In the genomic region with DNA sequence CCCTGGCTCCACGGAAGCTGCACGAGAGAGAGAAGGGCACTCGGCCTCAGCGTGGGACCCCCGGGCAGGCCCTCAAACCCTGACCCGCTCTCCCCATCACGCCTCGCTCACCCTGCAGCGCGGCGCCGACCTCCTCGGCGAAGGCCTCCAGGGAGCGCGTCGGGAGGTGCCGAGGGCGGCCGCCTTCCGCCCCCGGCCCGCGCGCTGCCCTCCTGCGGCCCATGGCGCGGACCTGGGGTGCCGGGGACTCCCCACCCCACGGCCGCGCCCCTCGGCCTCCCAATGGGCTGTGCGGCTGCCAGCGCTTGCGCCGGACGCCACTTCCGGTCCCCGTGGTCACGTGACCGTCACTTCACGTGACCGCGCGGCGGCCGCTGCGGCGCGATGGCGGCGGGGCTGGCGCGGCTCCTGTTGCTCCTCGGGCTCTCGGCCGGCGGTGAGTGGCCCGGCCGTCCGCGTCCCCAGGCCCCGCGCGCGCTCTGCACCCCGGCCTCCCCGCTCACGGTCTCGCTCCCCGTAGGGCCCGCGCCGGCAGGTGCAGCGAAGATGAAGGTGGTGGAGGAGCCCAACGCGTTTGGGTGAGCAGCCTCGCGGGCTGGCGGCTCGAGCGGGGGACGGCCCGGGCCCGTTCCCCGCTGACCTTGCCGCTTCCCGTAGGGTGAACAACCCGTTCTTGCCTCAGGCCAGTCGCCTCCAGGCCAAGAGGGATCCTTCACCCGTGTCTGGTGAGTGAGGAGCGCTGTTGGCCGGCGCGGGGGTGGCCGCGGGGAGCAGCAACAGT, we compare ENCODE assay signal across 8 cellular contexts. TPM values are rescaled to one million over a fixed set of nuclear protein-coding genes. Genes with fewer than 3 reads are reported as not detected.
DNase-seq lines count a peak whose midpoint lies in the region; ATAC-seq, FAIRE-seq and TF ChIP-seq lines count a peak whose summit lies in the region.

A gene (plus strand): TSS at position 350 of the 781 bp plus-strand sequence. CDS start 35 bp downstream, at position 385.
A gene (minus strand): TSS at position 297 of the 781 bp plus-strand sequence. CDS start 74 bp downstream, at position 223.

- POLR2A ChIA-PET in activated naive CD8-positive, alpha-beta T cell treated with anti-CD3 and anti-CD28 coated beads, Interleukin-2, amount 10 ng/mL, durations not matched to agents 7 days and 5 days (lab: Charles Lee) = interaction anchor here (0.9 to 2.0 kb wide), 3 partner anchors 9 to 47 kb away, joined by 3 to 4 read pairs (median 4); no protein-coding TSS in a partner anchor

- TF ChIP-seq CTCF in SU-DHL-6 (IDR thresholded peaks at IDR 0.05; ENCODE audit: insufficient read depth, low read length, poor library complexity, severe bottlenecking) (no peak), pancreas (IDR thresholded peaks at IDR 0.05) (no peak)

- no peaks in the 10 kb centered on the region for H3K36me3 ChIP-seq in SU-DHL-6 (ENCODE audit: low read length)
- H3K36me3 ChIP-seq in pancreas = peaks cover 0 to 13% (median 0%) of the 10 kb centered on the region in 3 donors
- H3K36me3 ChIP-seq in thymus (ENCODE audit: control insufficient read depth, insufficient read depth) = peaks cover 34% of the 10 kb centered on the region

- peaks cover 10 to 21% (median 13%) of the 10 kb centered on the region in 3 donors for H3K4me1 ChIP-seq in pancreas
- peaks cover 20% of the 10 kb centered on the region for H3K4me1 ChIP-seq in thymus (ENCODE audit: control insufficient read depth, insufficient read depth, low read length)

- H3K4me2 ChIP-seq in SU-DHL-6 (ENCODE audit: low read depth, low read length, poor library complexity, severe bottlenecking) = peak within 1 kb of the TSS; percentile 89

- H4K20me1 ChIP-seq in SU-DHL-6 (ENCODE audit: low read depth, low read length) = no peaks in the 10 kb centered on the region

- no peaks in the 10 kb centered on the region for H3K9me2 ChIP-seq in SU-DHL-6 (replicated peaks; ENCODE audit: insufficient read depth, low read length)

- no peak for FAIRE-seq in pancreas (lab: Jason Lieb, UNC)

- H2AFZ ChIP-seq in SU-DHL-6 (ENCODE audit: low read depth, low read length, severe bottlenecking) = peak within 1 kb of the TSS; percentile 76

- intact Hi-C loops in Right ventricle myocardium inferior (cut with DNase I) = loop anchor here (5.0 kb wide), 1 partner anchor 44 kb away; a partner anchor contains a TSS
- intact Hi-C loops in pancreas (cut with DNase I) = no loop called here

- DNase-seq in ELF-1 (ENCODE audit: low read depth, low spot score) (peak; percentile 75), Kasumi-1 (lab: John Stamatoyannopoulos, UW) (peak; percentile 3 to 17), Right ventricle myocardium inferior (ENCODE audit: missing footprints) (peak; percentile 93), pancreas (peak; percentile 81 to 96 (median 90))
- peak; percentile 96 for DNase-seq in activated naive CD8-positive, alpha-beta T cell treated with anti-CD3 and anti-CD28 coated beads, Interleukin-2, amount 10 ng/mL, durations not matched to agents 7 days and 5 days

- peaks cover 23% of the 10 kb centered on the region for H3K4me1 Mint-ChIP-seq in activated naive CD8-positive, alpha-beta T cell treated with anti-CD3 and anti-CD28 coated beads, Interleukin-2, amount 10 ng/mL, durations not matched to agents 7 days and 5 days

- no peaks in the 10 kb centered on the region for H3F3A ChIP-seq in SU-DHL-6 (ENCODE audit: insufficient read depth)

- peak within 1 kb of the TSS; percentile 84 for H3K27ac Mint-ChIP-seq in activated naive CD8-positive, alpha-beta T cell treated with anti-CD3 and anti-CD28 coated beads, Interleukin-2, amount 10 ng/mL, durations not matched to agents 7 days and 5 days

- H3K27me3 Mint-ChIP-seq in activated naive CD8-positive, alpha-beta T cell treated with anti-CD3 and anti-CD28 coated beads, Interleukin-2, amount 10 ng/mL, durations not matched to agents 7 days and 5 days = no peaks in the 10 kb centered on the region

- no peaks in the 10 kb centered on the region for H3K9me3 ChIP-seq in SU-DHL-6 (ENCODE audit: insufficient read depth, low read length)
- H3K9me3 ChIP-seq in pancreas = no peaks in the 10 kb centered on the region
- no peaks in the 10 kb centered on the region for H3K9me3 ChIP-seq in thymus (ENCODE audit: control insufficient read depth)

- no peaks in the 10 kb centered on the region for H3K36me3 Mint-ChIP-seq in activated naive CD8-positive, alpha-beta T cell treated with anti-CD3 and anti-CD28 coated beads, Interleukin-2, amount 10 ng/mL, durations not matched to agents 7 days and 5 days

- H3K79me2 ChIP-seq in SU-DHL-6 (ENCODE audit: insufficient read depth, low read length) = peaks cover 42% of the 10 kb centered on the region

- peak within 1 kb of the TSS; percentile 92 for H3K4me3 Mint-ChIP-seq in activated naive CD8-positive, alpha-beta T cell treated with anti-CD3 and anti-CD28 coated beads, Interleukin-2, amount 10 ng/mL, durations not matched to agents 7 days and 5 days

- H3K4me3 ChIP-seq in SU-DHL-6 (ENCODE audit: insufficient read depth, low read length, poor library complexity, severe bottlenecking) = peak within 1 kb of the TSS; percentile 70
- peak within 1 kb of the TSS; percentile 93 to 100 (median 98) for H3K4me3 ChIP-seq in pancreas
- peak within 1 kb of the TSS; percentile 76 for H3K4me3 ChIP-seq in thymus (ENCODE audit: low read length)

- WGBS in pancreas, 2 donors = 0% methylated on average over 71 to 98 of the region's 98 CpGs
- WGBS in thymus = under 1% methylated on average over 98 of the region's 98 CpGs

- H3K27ac ChIP-seq in SU-DHL-6 (ENCODE audit: low read depth, low read length) (no peak within 1 kb of the TSS), pancreas (peak within 1 kb of the TSS in 3 of 4 donors; percentile 12 to 50 (median 46)), thymus (ENCODE audit: low read depth) (peak within 1 kb of the TSS; percentile 80)

- H3K9ac ChIP-seq in SU-DHL-6 (ENCODE audit: low read length) = peak within 1 kb of the TSS; percentile 77

- peak; percentile 56 for ATAC-seq in GM21786 (IDR thresholded peaks at IDR 0.05; ENCODE audit: unreplicated experiment)
- peak; percentile 85 for ATAC-seq in activated naive CD8-positive, alpha-beta T cell treated with anti-CD3 and anti-CD28 coated beads, Interleukin-2, amount 10 ng/mL, durations not matched to agents 7 days and 5 days (ENCODE audit: low read depth)
- ATAC-seq in Right ventricle myocardium inferior = peak; percentile 78
- ATAC-seq in pancreas = peak; percentile 80 to 88 (median 86)

- H3K9me3 Mint-ChIP-seq in activated naive CD8-positive, alpha-beta T cell treated with anti-CD3 and anti-CD28 coated beads, Interleukin-2, amount 10 ng/mL, durations not matched to agents 7 days and 5 days = no peaks in the 10 kb centered on the region

- H3K27me3 ChIP-seq in SU-DHL-6 (ENCODE audit: low read length) (no peaks in the 10 kb centered on the region), pancreas (no peaks in the 10 kb centered on the region), thymus (ENCODE audit: control insufficient read depth, insufficient read depth) (no peaks in the 10 kb centered on the region)

RNA-seq across cellular contexts. Expression of the first gene that starts in this region (rescaled TPM):
- 10 to 100 TPM; 43.2 to 46.5 TPM for total RNA-seq in activated naive CD8-positive, alpha-beta T cell treated with anti-CD3 and anti-CD28 coated beads, Interleukin-2, amount 10 ng/mL, durations not matched to agents 7 days and 5 days
- total RNA-seq in Right ventricle myocardium inferior (35.0 TPM), pancreas (10 to 100 TPM; 28.0 to 51.5 (median 36.2) TPM)
- polyA plus RNA-seq in pancreas (10 to 100 TPM; 58.2 to 75.3 TPM), thymus (61.3 TPM)

RNA-seq across cellular contexts. Expression of the second gene that starts in this region (rescaled TPM):
- 10 to 100 TPM; 43.8 to 44.2 TPM for total RNA-seq in activated naive CD8-positive, alpha-beta T cell treated with anti-CD3 and anti-CD28 coated beads, Interleukin-2, amount 10 ng/mL, durations not matched to agents 7 days and 5 days
- total RNA-seq in Right ventricle myocardium inferior = 54.6 TPM
- total RNA-seq in pancreas = 10 to 100 TPM; 22.2 to 32.3 (median 29.4) TPM
- 10 to 100 TPM; 34.1 to 40.9 TPM for polyA plus RNA-seq in pancreas
- 46.8 TPM for polyA plus RNA-seq in thymus

Comparison
In these comparisons a context has a peak if more than half of its experiments do, and no peak if none do; other contexts are left out.
1. DNase-seq: peak in every context shown above with its lines; median percentile 96 in activated naive CD8-positive, alpha-beta T cell treated with anti-CD3 and anti-CD28 coated beads, Interleukin-2, amount 10 ng/mL, durations not matched to agents 7 days and 5 days; 93 in Right ventricle myocardium inferior; 90 in pancreas; 75 in ELF-1; 10 in Kasumi-1.